ENCODE assay signal across 1 cellular context in genomic region chr4:13920111-13920875, GRCh38.
TF ChIP-seq lines count a peak whose summit lies in the region.

No MANE protein-coding gene starts in this region.

TF ChIP-seq in GM23338, 12 proteins besides CTCF, POLR2A, EP300 and RAD21 (continued from another document):
- TF ChIP-seq ETS1 (IDR thresholded peaks at IDR 0.05) = no peak
- no peak for TF ChIP-seq POLR2AphosphoS5 (IDR thresholded peaks at IDR 0.05; ENCODE audit: low read depth)
- no peak for TF ChIP-seq JUNB (IDR thresholded peaks at IDR 0.05; ENCODE audit: unreplicated experiment)
- no peak for TF ChIP-seq STAT1 (IDR thresholded peaks at IDR 0.05; ENCODE audit: unreplicated experiment)
- no peak for TF ChIP-seq REST (IDR thresholded peaks at IDR 0.05; ENCODE audit: unreplicated experiment)
- no peak for TF ChIP-seq ZNF331 (CRISPR knock-in tag; IDR thresholded peaks at IDR 0.05; ENCODE audit: low read depth)
- no peak for TF ChIP-seq EZH2 (IDR thresholded peaks at IDR 0.05; ENCODE audit: low read depth, unreplicated experiment)
- no peak for TF ChIP-seq ZNF462 (CRISPR knock-in tag; IDR thresholded peaks at IDR 0.05)
